Comparison of ENCODE assay signal across 31 cellular contexts in the genomic region with DNA sequence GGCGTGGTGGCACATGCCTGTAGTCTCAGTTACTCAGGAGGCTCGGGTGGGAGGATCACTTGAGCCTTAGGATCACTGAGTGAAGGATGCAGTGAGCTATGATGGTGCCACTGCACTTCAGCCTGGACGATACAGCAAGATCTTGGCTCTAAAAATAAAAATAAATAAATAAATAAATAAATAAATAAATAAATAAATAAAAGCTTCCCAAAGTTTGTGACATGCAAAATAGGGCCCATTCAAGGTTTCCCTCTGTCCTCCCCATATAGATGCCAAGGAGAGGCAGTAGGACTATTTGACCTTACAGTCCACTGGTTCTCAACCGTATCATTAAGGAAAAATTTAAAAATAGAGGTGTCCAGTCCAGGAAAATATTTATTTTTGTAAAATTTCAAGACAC. TPM values are rescaled to one million over a fixed set of nuclear protein-coding genes. Genes with fewer than 3 reads are reported as not detected.
DNase-seq lines count a peak whose midpoint lies in the region; ATAC-seq, FAIRE-seq and TF ChIP-seq lines count a peak whose summit lies in the region.
"Had no signal": no experiment of that assay in that cellular context is flagged by ENCODE, and none has a peak within 500 bp of the region (broad histone marks: within the 10 kb centered on the region; RNA-seq: fewer than 3 reads in every experiment).

No MANE protein-coding gene starts in this region.

- H3K4me2 ChIP-seq in A549 (no peak overlapping the region), K562 (ENCODE audit: insufficient read depth, low read length) (no peak overlapping the region)
- H3K4me2 ChIP-seq: BLaER1; BLaER1 treated with 17β-estradiol and CSF1 and Interleukin-3, amounts not matched to agents 10 nM and 100 nM had no signal

- H3K4me3 ChIP-seq in A549 (no peak overlapping the region), HEK293 (ENCODE audit: low read depth, low read length) (no peak overlapping the region), K562 (no peak overlapping the region), body of pancreas (no peak overlapping the region)
- H3K4me3 ChIP-seq: BLaER1; BLaER1 treated with 17β-estradiol and CSF1 and Interleukin-3, amounts not matched to agents 10 nM and 100 nM had no signal

- H3K79me2 ChIP-seq in K562 (ENCODE audit: control insufficient read depth, insufficient read depth, low read length), result no peaks in the 10 kb centered on the region

- TF ChIP-seq EP300 in A549 (IDR thresholded peaks at IDR 0.05), result no peak
- no peak for TF ChIP-seq EP300 in K562 (IDR thresholded peaks at IDR 0.05; ENCODE audit: low read length)

- no peak overlapping the region for H2AFZ ChIP-seq in K562 (ENCODE audit: low read depth, low read length)

- DNase-seq in A549 (ENCODE audit: low read depth in 1 of 2, low spot score in 1 of 2), result no peak
- DNase-seq in K562 (ENCODE audit: extremely low read depth in 1 of 4, low spot score in 3 of 4), result no peak
- no peak for DNase-seq in foreskin melanocyte
- no peak for DNase-seq in body of pancreas
- DNase-seq: 8988T; ACHN; AML-193; BE2C; C1 segment of cervical spinal cord; Caco-2; Calu3; CD4-positive, alpha-beta memory T cell; CD4-positive, alpha-beta T cell; CD4-positive, CD25-positive, alpha-beta regulatory T cell; CD8-positive, alpha-beta memory T cell; CD8-positive, alpha-beta T cell; COR-L47; DMS 273 treated with DMSO at 0.1 percent for 48 hours; DMS153; DMS53; DMS79; DMS79 treated with DMSO at 0.1 percent for 48 hours; DND-41; EL had no signal

- no peaks in the 10 kb centered on the region for H3K9me3 ChIP-seq in A549
- H3K9me3 ChIP-seq in HEK293 (ENCODE audit: control insufficient read depth, insufficient read depth, low read depth, low read length), result no peaks in the 10 kb centered on the region
- H3K9me3 ChIP-seq in K562 (replicated peaks; ENCODE audit: control insufficient read depth, insufficient read depth, low read depth, low read length), result no peaks in the 10 kb centered on the region
- H3K9me3 ChIP-seq in body of pancreas, result no peaks in the 10 kb centered on the region
- H3K9me3 ChIP-seq: BE2C, BLaER1, Caco-2 had no signal

- CTCF ChIA-PET in A549 (lab: Yijun Ruan, JAX) (interaction anchor here (2.0 kb wide), 1 partner anchor 89 kb away, joined by 10 read pairs; no protein-coding TSS in a partner anchor), HEK293 (lab: Yijun Ruan, JAX) (interaction anchor here (0.8 to 1.0 kb wide), 2 partner anchors 9 to 89 kb away, joined by 3 to 4 read pairs; no protein-coding TSS in a partner anchor), K562 (lab: Yijun Ruan, JAX; ENCODE audit: low intra/inter-chr PET ratio) (no interaction called here)

- WGBS in A549 (ENCODE audit: missing lambda C conversion rate), result 75% methylated on average over 4 of the region's 4 CpGs
- 26% methylated on average over 4 of the region's 4 CpGs for whole genome bisulfite sequencing in K562 (ENCODE audit: insufficient coverage, low coverage, missing lambda C conversion rate)
- 78 to 80% methylated on average over 4 of the region's 4 CpGs for WGBS in body of pancreas, 2 donors

- no peaks in the 10 kb centered on the region for H3K9me1 ChIP-seq in K562 (ENCODE audit: control insufficient read depth, insufficient read depth, low read length)

- TF ChIP-seq RAD21 in A549 (conservative IDR thresholded peaks at IDR 0.05 in 1 of 2, IDR thresholded peaks at IDR 0.05 in 1 of 2), result no peak
- TF ChIP-seq RAD21 in K562 (CRISPR knock-in tag; conservative IDR thresholded peaks at IDR 0.05 in 1 of 2, IDR thresholded peaks at IDR 0.05 in 1 of 2), result no peak

- H3K36me3 ChIP-seq in HEK293 (ENCODE audit: control insufficient read depth in 2 of 2, insufficient read depth in 1 of 2, low read length in 2 of 2) (peaks cover 0 to 16% of the 10 kb centered on the region in 2 experiments; a peak in 2 of 3 replicates), K562 (ENCODE audit: control insufficient read depth, insufficient read depth, low read length) (no peaks in the 10 kb centered on the region), body of pancreas (replicated peaks in 1 of 2; ENCODE audit: insufficient read depth in 1 of 2, low read depth in 2 of 2) (no peaks in the 10 kb centered on the region)
- H3K36me3 ChIP-seq: BE2C had no signal

- in situ Hi-C loops in K562 (cut with MboI), result no loop called here

- H3K27ac ChIP-seq in A549 (no peak overlapping the region), HEK293 (ENCODE audit: extremely low read depth, low read depth, low read length) (no peak overlapping the region), K562 (ENCODE audit: extremely low read depth, low read depth, low read length) (no peak overlapping the region), body of pancreas (no peak overlapping the region)
- H3K27ac ChIP-seq: 22Rv1; BLaER1; BLaER1 treated with 17β-estradiol and CSF1 and Interleukin-3, amounts not matched to agents 10 nM and 100 nM; C4-2B had no signal

- intact Hi-C loops in K562 (cut with micrococcal nuclease), result no loop called here
- intact Hi-C loops in body of pancreas (cut with DNase I), result no loop called here

- BruUV-seq in K562 (replicated peaks; lab: Mats Ljungman, UMichigan), result no TSS peak

- POLR2A ChIA-PET in A549 (lab: Yijun Ruan, JAX), result no interaction called here
- POLR2A ChIA-PET in HEK293 (lab: Yijun Ruan, JAX), result interaction anchor here (1.0 kb wide), 1 partner anchor 42 kb away, joined by 3 read pairs; a partner anchor contains a TSS
- POLR2A ChIA-PET in K562 (lab: Yijun Ruan, JAX), result interaction anchor here (0.7 to 0.8 kb wide), 3 partner anchors 11 to 780 kb away, joined by 3 to 4 read pairs (median 3); no protein-coding TSS in a partner anchor

- H3K27me3 ChIP-seq in K562 (ENCODE audit: control insufficient read depth in 2 of 2, insufficient read depth in 2 of 2, low read length in 2 of 2) (peaks cover 17 to 19% of the 10 kb centered on the region in 2 experiments; a peak in 4 of 5 replicates), body of pancreas (no peaks in the 10 kb centered on the region)
- H3K27me3 ChIP-seq: BE2C had no signal

- TF ChIP-seq CTCF in A549 (IDR thresholded peaks at IDR 0.05) (no peak), HEK293 (tag by site-specific recombination; IDR thresholded peaks at IDR 0.05) (no peak), K562 (IDR thresholded peaks at IDR 0.05 in 2 of 3, conservative IDR thresholded peaks at IDR 0.05 in 1 of 3; ENCODE audit: insufficient read depth in 2 of 3, low read depth in 1 of 3, low read length in 3 of 3) (no peak), body of pancreas (IDR thresholded peaks at IDR 0.05) (no peak)

- no peaks in the 10 kb centered on the region for H4K20me1 ChIP-seq in K562 (replicated peaks; ENCODE audit: control insufficient read depth, insufficient read depth, low read length)
- H4K20me1 ChIP-seq: BLaER1; BLaER1 treated with 17β-estradiol and CSF1 and Interleukin-3, amounts not matched to agents 10 nM and 100 nM had no signal

- FAIRE-seq in A549 (lab: Jason Lieb, UNC) (no peak), K562 (lab: Jason Lieb, UNC) (no peak)
- FAIRE-seq: D721Med had no signal

- H3K4me1 ChIP-seq in A549 (0 out of 3 replicates have a peak, but pooled peaks cover 4% of the 10 kb centered on the region), HEK293 (ENCODE audit: control insufficient read depth, insufficient read depth, low read length) (no peaks in the 10 kb centered on the region), K562 (replicated peaks in 1 of 2; ENCODE audit: control insufficient read depth in 2 of 2, insufficient read depth in 2 of 2, low read length in 2 of 2) (peaks cover 4 to 19% of the 10 kb centered on the region in 2 experiments; a peak in 3 of 5 replicates), body of pancreas (peaks cover 6% of the 10 kb centered on the region)
- H3K4me1 ChIP-seq: BE2C, Caco-2 had no signal

- TF ChIP-seq POLR2A in A549 (IDR thresholded peaks at IDR 0.05; ENCODE audit: low read length) (no peak), K562 (conservative IDR thresholded peaks at IDR 0.05) (no peak), body of pancreas (IDR thresholded peaks at IDR 0.05) (no peak)

- H3K9ac ChIP-seq in K562 (ENCODE audit: insufficient read depth in 1 of 2, low read depth in 2 of 2, low read length in 2 of 2), result no peak overlapping the region
- H3K9ac ChIP-seq: BLaER1; BLaER1 treated with 17β-estradiol and CSF1 and Interleukin-3, amounts not matched to agents 10 nM and 100 nM had no signal

- ATAC-seq in A549, result no peak
- ATAC-seq in K562, result no peak
- no peak for ATAC-seq in body of pancreas
- ATAC-seq in HG03442 (IDR thresholded peaks at IDR 0.05; ENCODE audit: unreplicated experiment), result no peak
- ATAC-seq: CD8-positive, alpha-beta T cell had no signal

RNA-seq across cellular contexts. Expression of a gene that starts 41.2 kb away (rescaled TPM):
- 69.9 and 85.4 TPM in 2 replicates for polyA plus RNA-seq in A549 (2011; rRNA removed)
- polyA plus RNA-seq in A549 (2012; cell fraction: cytosol; rRNA removed), result 30.3 and 47.1 TPM in 2 replicates
- polyA plus RNA-seq in A549 (2012; cell fraction: nucleus; rRNA removed), result 7.8 and 13.8 TPM in 2 replicates
- 101 to 106 TPM (median 104 TPM) in 3 replicates for polyA plus RNA-seq in A549 (2017; fragmentation: RNase III; extraction: RNeasy Plus Mini Kit Qiagen cat#74134 plus additional on column Dnase treatment)
- polyA minus RNA-seq in A549 (2011; rRNA and poly(A)+ RNA removed), result 7.9 TPM in 2 replicates
- 58.9 and 105 TPM in 2 replicates for total RNA-seq in K562 (2011; cell fraction: chromatin; rRNA removed; ENCODE audit: low replicate concordance)
- 34.9 and 36.2 TPM in 2 replicates for total RNA-seq in K562 (2011; cell fraction: nucleolus; rRNA removed)
- 58.9 and 112 TPM in 2 replicates for total RNA-seq in K562 (2011; cell fraction: nucleoplasm; rRNA removed)
- total RNA-seq in K562 (2014; rRNA removed), result 57.8 and 59.0 TPM in 2 replicates
- total RNA-seq in K562 (2014; rRNA removed; fragmentation: Illumina TruSeq; extraction: Trizol), result 110 and 130 TPM in 2 replicates
- total RNA-seq in K562 (2015; rRNA removed; fragmentation: Illumina TruSeq; extraction: Trizol), result 104 and 107 TPM in 2 replicates
- 54.8 and 65.0 TPM in 2 replicates for total RNA-seq in K562 (2021)
- polyA plus RNA-seq in K562 (2011; rRNA removed), result 86.5 and 114 TPM in 2 replicates
- polyA plus RNA-seq in K562 (2011; cell fraction: cytosol; rRNA removed), result 29.5 and 65.1 TPM in 2 replicates
- polyA plus RNA-seq in K562 (2011; cell fraction: nucleus; rRNA removed), result 23.2 and 42.5 TPM in 2 replicates
- polyA plus RNA-seq in K562 (2012), result 63.5 and 115 TPM in 2 replicates
- 104 TPM in 2 replicates for polyA plus RNA-seq in K562 (2014; fragmentation: Illumina TruSeq; extraction: Trizol)
- polyA plus RNA-seq in K562 (2014; fragmentation: Nextera tagmentation; extraction: Ambion mirVana), result 100 to 1,000 TPM; 188 to 230 TPM
- 104 and 133 TPM in 2 replicates for polyA plus RNA-seq in K562 (2014; rRNA removed)
- polyA minus RNA-seq in K562 (2011; rRNA and poly(A)+ RNA removed), result 77.0 and 79.3 TPM in 2 replicates
- polyA minus RNA-seq in K562 (2011; cell fraction: cytosol; rRNA and poly(A)+ RNA removed), result 10.2 and 15.9 TPM in 2 replicates
- polyA minus RNA-seq in K562 (2011; cell fraction: nucleus; rRNA and poly(A)+ RNA removed), result 8.2 and 15.6 TPM in 2 replicates
- 10 to 100 TPM; 12.5 to 22.7 TPM for total RNA-seq in body of pancreas

RNA-seq across cellular contexts. Expression of a gene that starts 41.8 kb away (rescaled TPM):
- polyA plus RNA-seq in A549 (2011; rRNA removed) (134 and 137 TPM in 2 replicates), A549 (2017; fragmentation: RNase III; extraction: RNeasy Plus Mini Kit Qiagen cat#74134 plus additional on column Dnase treatment) (107 to 109 TPM (median 108 TPM) in 3 replicates), K562 (2011; rRNA removed) (193 and 262 TPM in 2 replicates), K562 (2014; fragmentation: Illumina TruSeq; extraction: Trizol) (293 and 326 TPM in 2 replicates), K562 (2014; fragmentation: Nextera tagmentation; extraction: Ambion mirVana) (100 to 1,000 TPM; 248 to 285 TPM), K562 (2014; rRNA removed) (247 and 254 TPM in 2 replicates)
- polyA plus RNA-seq in A549 (2012; cell fraction: cytosol; rRNA removed), result 60.0 and 61.5 TPM in 2 replicates
- 36.6 and 47.6 TPM in 2 replicates for polyA plus RNA-seq in A549 (2012; cell fraction: nucleus; rRNA removed)
- polyA minus RNA-seq in A549 (2011; rRNA and poly(A)+ RNA removed), result 107 and 110 TPM in 2 replicates
- 328 and 440 TPM in 2 replicates for total RNA-seq in K562 (2011; cell fraction: chromatin; rRNA removed; ENCODE audit: low replicate concordance)
- 128 and 154 TPM in 2 replicates for total RNA-seq in K562 (2011; cell fraction: nucleolus; rRNA removed)
- 199 and 220 TPM in 2 replicates for total RNA-seq in K562 (2011; cell fraction: nucleoplasm; rRNA removed)
- total RNA-seq in K562 (2014; rRNA removed) (185 and 228 TPM in 2 replicates), K562 (2014; rRNA removed; fragmentation: Illumina TruSeq; extraction: Trizol) (321 and 363 TPM in 2 replicates), K562 (2015; rRNA removed; fragmentation: Illumina TruSeq; extraction: Trizol) (245 and 259 TPM in 2 replicates), K562 (2021) (387 and 409 TPM in 2 replicates), body of pancreas (10 to 100 TPM; 40.2 to 63.8 TPM)
- 92.5 and 178 TPM in 2 replicates for polyA plus RNA-seq in K562 (2011; cell fraction: cytosol; rRNA removed)
- 133 and 195 TPM in 2 replicates for polyA plus RNA-seq in K562 (2011; cell fraction: nucleus; rRNA removed)
- polyA plus RNA-seq in K562 (2012), result 259 and 329 TPM in 2 replicates
- 391 and 487 TPM in 2 replicates for polyA minus RNA-seq in K562 (2011; rRNA and poly(A)+ RNA removed)
- 178 and 220 TPM in 2 replicates for polyA minus RNA-seq in K562 (2011; cell fraction: cytosol; rRNA and poly(A)+ RNA removed)
- polyA minus RNA-seq in K562 (2011; cell fraction: nucleus; rRNA and poly(A)+ RNA removed), result 63.1 and 166 TPM in 2 replicates
